ENCODE assay signal across 33 cellular contexts in genomic region chr15:29770796-29771195, GRCh38. TPM values are rescaled to one million over a fixed set of nuclear protein-coding genes. Genes with fewer than 3 reads are reported as not detected.
DNase-seq lines count a peak whose midpoint lies in the region; ATAC-seq and TF ChIP-seq lines count a peak whose summit lies in the region.
"Had no signal": no experiment of that assay in that cellular context is flagged by ENCODE, and none has a peak within 500 bp of the region (broad histone marks: within the 10 kb centered on the region; RNA-seq: fewer than 3 reads in every experiment).

No MANE protein-coding gene starts in this region.

- TF ChIP-seq CTCF in fibroblast of mammary gland (conservative IDR thresholded peaks at IDR 0.05; ENCODE audit: control insufficient read depth, insufficient read depth, low read depth, low read length): no peak

- no peaks in the 10 kb centered on the region for H3K27me3 ChIP-seq in Karpas-422 (ENCODE audit: low read length)
- H3K27me3 ChIP-seq: cardiac muscle cell, stomach, thyroid gland had no signal

- no peaks in the 10 kb centered on the region for H3K4me1 ChIP-seq in Karpas-422 (ENCODE audit: low read length)
- H3K4me1 ChIP-seq: psoas muscle had no signal

- H4K20me1 ChIP-seq in Karpas-422 (ENCODE audit: insufficient read depth, low read depth, low read length): no peaks in the 10 kb centered on the region

- H3K79me2 ChIP-seq in Karpas-422 (ENCODE audit: low read length): no peaks in the 10 kb centered on the region

- no peak overlapping the region for H3K9ac ChIP-seq in Karpas-422 (ENCODE audit: low read length)

- no peak overlapping the region for H3K27ac ChIP-seq in Karpas-422 (ENCODE audit: low read length)
- H3K27ac ChIP-seq: cardiac muscle cell, PC-9, psoas muscle, stomach, thyroid gland, WERI-Rb-1 had no signal

- no peaks in the 10 kb centered on the region for H3K9me2 ChIP-seq in Karpas-422 (replicated peaks; ENCODE audit: insufficient read depth, low read length)

- peaks cover 3% of the 10 kb centered on the region for H3K9me3 ChIP-seq in Karpas-422 (ENCODE audit: low read length)
- H3K9me3 ChIP-seq: psoas muscle, stomach, thyroid gland had no signal

- ATAC-seq in SK-N-SH treated with all-trans-retinoic acid at 6 μM for 48 hours (peak; percentile 80), HG03354 (IDR thresholded peaks at IDR 0.05; ENCODE audit: poor library complexity, severe bottlenecking, unreplicated experiment) (no peak)
- ATAC-seq: CD8-positive, alpha-beta T cell; left colon; natural killer cell treated with Interleukin-12 subunit alpha and Interleukin-12 subunit beta and Interleukin-15 and Interleukin-18, amount 100 ng/mL, for 72 hours; psoas muscle; sciatic nerve had no signal

- H3K36me3 ChIP-seq in Karpas-422 (ENCODE audit: insufficient read depth, low read length): no peaks in the 10 kb centered on the region

- H3K4me3 ChIP-seq in fibroblast of mammary gland (ENCODE audit: control insufficient read depth, low read depth, low read length) (no peak overlapping the region), Karpas-422 (ENCODE audit: low read length) (no peak overlapping the region)
- H3K4me3 ChIP-seq: cardiac muscle cell, PC-9, psoas muscle, stomach, thyroid gland had no signal

- H2AFZ ChIP-seq in Karpas-422 (ENCODE audit: low read length): no peak overlapping the region
- H2AFZ ChIP-seq: PC-9 had no signal

- DNase-seq in Daoy (ENCODE audit: low read depth) (peak; percentile 7), M059J (ENCODE audit: low read depth) (peak; percentile 42), fibroblast of mammary gland (ENCODE audit: low read depth) (peak; percentile 56), Karpas-422 (no peak), HT-29 (ENCODE audit: low spot score) (no peak)
- DNase-seq in stimulated activated CD4-positive, alpha-beta T cell treated with anti-CD3 and anti-CD28 coated beads, Interleukin-12 subunit alpha, Interleukin-12 subunit beta, amount 100 ng/mL, for 4 hours: no peak
- DNase-seq: activated CD4-positive, alpha-beta T cell treated with anti-CD3 and anti-CD28 coated beads for 4 hours; activated CD8-positive, alpha-beta memory T cell treated with anti-CD3 and anti-CD28 coated beads for 24 hours; activated effector memory CD4-positive, alpha-beta T cell treated with anti-CD3 and anti-CD28 coated beads, Interleukin-2, amount 50 U/mL, for 16 hours; activated naive CD8-positive, alpha-beta T cell treated with anti-CD3 and anti-CD28 coated beads for 36 hours; activated T-cell treated with anti-CD3 and anti-CD28 coated beads for 4 hours; anterior cingulate cortex; CD8-positive, alpha-beta T cell; hippocampal formation; left colon; NCI-H1092 treated with DMSO at 0.1 percent for 48 hours; NCI-H187 treated with DMSO at 0.1 percent for 48 hours; NCI-H2171 treated with DMSO at 0.1 percent for 48 hours; NCI-H526; occipital lobe; PC-9; psoas muscle; SIG-M5; stimulated activated CD4-positive, alpha-beta T cell treated with anti-CD3 and anti-CD28 coated beads, Interleukin-4, amount 100 ng/mL, for 1 hour; stomach; T1000; thyroid gland; WERI-Rb-1 had no signal

- H3K4me2 ChIP-seq in Karpas-422 (ENCODE audit: low read depth, low read length, poor library complexity, severe bottlenecking): no peak overlapping the region
- H3K4me2 ChIP-seq: PC-9 had no signal

TF ChIP-seq in SK-N-SH treated with all-trans-retinoic acid at 6 μM for 48 hours, 23 proteins besides CTCF, POLR2A, EP300 and RAD21:
- TF ChIP-seq PPARA (CRISPR knock-in tag; IDR thresholded peaks at IDR 0.05; ENCODE audit: borderline replicate concordance) (no peak), ZFP3 (CRISPR knock-in tag; IDR thresholded peaks at IDR 0.05) (no peak), CSRNP3 (CRISPR knock-in tag; IDR thresholded peaks at IDR 0.05) (no peak), GLIS3 (CRISPR knock-in tag; IDR thresholded peaks at IDR 0.05) (no peak), TSHZ2 (CRISPR knock-in tag; IDR thresholded peaks at IDR 0.05) (no peak), ZNF70 (CRISPR knock-in tag; IDR thresholded peaks at IDR 0.05) (no peak), RARB (CRISPR knock-in tag; IDR thresholded peaks at IDR 0.05) (no peak), TOX (CRISPR knock-in tag; IDR thresholded peaks at IDR 0.05; ENCODE audit: borderline replicate concordance) (no peak), ZC3H10 (CRISPR knock-in tag; IDR thresholded peaks at IDR 0.05) (no peak)

RNA-seq across cellular contexts. Expression of gene TJP1, which starts 51.5 kb away (rescaled TPM):
- 25.2 and 29.4 TPM in 2 replicates for total RNA-seq in Daoy (2014; rRNA removed; shearing (Covaris generic))
- total RNA-seq in M059J (2014; rRNA removed; shearing (Covaris generic)): 18.2 and 45.2 TPM in 2 replicates
- total RNA-seq in Karpas-422 (2014; rRNA removed; shearing (Covaris generic); ENCODE audit: low replicate concordance): not detected in 2 replicates
- 58.8 and 61.6 TPM in 2 replicates for total RNA-seq in HT-29 (2014; rRNA removed; shearing (Covaris generic))
- total RNA-seq: activated naive CD8-positive, alpha-beta T cell treated with anti-CD3 and anti-CD28 coated beads for 36 hours; CD8-positive, alpha-beta T cell had no signal

Comparison
In these comparisons a context has a peak if more than half of its experiments do, and no peak if none do; other contexts are left out.
1. DNase-seq: peak in Daoy (single experiment), M059J (single experiment) and fibroblast of mammary gland (single experiment); none in Karpas-422 (single experiment), stimulated activated CD4-positive, alpha-beta T cell treated with anti-CD3 and anti-CD28 coated beads, Interleukin-12 subunit alpha, Interleukin-12 subunit beta, amount 100 ng/mL, for 4 hours (single experiment) and HT-29 (single experiment).
2. RNA of gene TJP1, which starts 51.5 kb away (total RNA-seq): 58.8 to 61.6 TPM in HT-29, 18.2 to 45.2 TPM in M059J and 25.2 to 29.4 TPM in Daoy; not detected in Karpas-422; every median in the first group is over 10 times any median in the second.